Comparison of ENCODE assay signal across 6 cellular contexts in the genomic region with DNA sequence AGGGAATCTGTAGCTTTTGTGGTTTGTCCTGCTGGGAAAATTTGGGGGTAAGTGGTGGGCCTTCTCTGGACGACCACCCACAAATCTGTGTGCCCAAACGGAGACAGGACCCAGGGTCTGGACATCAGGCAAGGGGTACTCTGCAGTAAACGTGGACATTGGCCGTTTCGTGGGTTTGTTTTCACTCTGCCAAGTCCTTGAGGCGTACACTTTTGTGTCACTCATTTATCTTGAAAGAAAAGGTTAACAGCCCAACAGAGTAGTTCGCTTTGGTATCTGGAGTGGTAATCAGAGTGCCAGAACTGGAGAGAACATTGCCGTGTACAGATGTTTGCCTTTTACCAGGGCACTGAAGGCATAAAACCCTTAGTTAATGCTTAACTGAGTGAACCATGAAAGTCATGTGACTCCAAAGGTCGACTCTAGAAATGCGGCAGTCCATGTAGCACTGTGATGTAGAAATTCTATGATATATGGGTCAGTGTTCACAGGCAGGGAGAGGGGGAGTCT. TPM values are rescaled to one million over a fixed set of nuclear protein-coding genes. Genes with fewer than 3 reads are reported as not detected.
DNase-seq lines count a peak whose midpoint lies in the region; ATAC-seq lines count a peak whose summit lies in the region.

No MANE protein-coding gene starts in this region.

- no peak for ATAC-seq in GM19035 (IDR thresholded peaks at IDR 0.05; ENCODE audit: unreplicated experiment)

- intact Hi-C loops in activated T-helper 2 cell treated with anti-CD3 and anti-CD28 coated beads, Interferon-gamma antibody, Interleukin-2, Interleukin-4, amounts not matched to agents 10 μg/mL and 5 μg/mL and 100 μg/mL, durations not matched to agents 14 hours and 24 hours and 36 hours (cut with micrococcal nuclease): loop anchor here (2.0 to 5.0 kb wide), 4 partner anchors 42 to 197 kb away; partner anchors contain the start of genes CLUAP1, TIGD7, ZNF263 and ZNF75A

- H3K27me3 Mint-ChIP-seq in activated T-helper 2 cell treated with anti-CD3 and anti-CD28 coated beads, Interferon-gamma antibody, Interleukin-2, Interleukin-4, amounts not matched to agents 10 μg/mL and 5 μg/mL and 100 μg/mL, durations not matched to agents 14 hours and 24 hours and 36 hours (ENCODE audit: low read depth): no peaks in the 10 kb centered on the region

- H3K4me3 Mint-ChIP-seq in activated T-helper 2 cell treated with anti-CD3 and anti-CD28 coated beads, Interferon-gamma antibody, Interleukin-2, Interleukin-4, amounts not matched to agents 10 μg/mL and 5 μg/mL and 100 μg/mL, durations not matched to agents 14 hours and 24 hours and 36 hours (ENCODE audit: low read depth): peak overlapping the region; percentile 87

- peak overlapping the region; percentile 73 for H3K27ac Mint-ChIP-seq in activated T-helper 2 cell treated with anti-CD3 and anti-CD28 coated beads, Interferon-gamma antibody, Interleukin-2, Interleukin-4, amounts not matched to agents 10 μg/mL and 5 μg/mL and 100 μg/mL, durations not matched to agents 14 hours and 24 hours and 36 hours

- peaks cover 35% of the 10 kb centered on the region for H3K4me1 Mint-ChIP-seq in activated T-helper 2 cell treated with anti-CD3 and anti-CD28 coated beads, Interferon-gamma antibody, Interleukin-2, Interleukin-4, amounts not matched to agents 10 μg/mL and 5 μg/mL and 100 μg/mL, durations not matched to agents 14 hours and 24 hours and 36 hours (ENCODE audit: low read depth)

- H3K9me3 Mint-ChIP-seq in activated T-helper 2 cell treated with anti-CD3 and anti-CD28 coated beads, Interferon-gamma antibody, Interleukin-2, Interleukin-4, amounts not matched to agents 10 μg/mL and 5 μg/mL and 100 μg/mL, durations not matched to agents 14 hours and 24 hours and 36 hours: no peaks in the 10 kb centered on the region

- peaks cover 6% of the 10 kb centered on the region for H3K36me3 Mint-ChIP-seq in activated T-helper 2 cell treated with anti-CD3 and anti-CD28 coated beads, Interferon-gamma antibody, Interleukin-2, Interleukin-4, amounts not matched to agents 10 μg/mL and 5 μg/mL and 100 μg/mL, durations not matched to agents 14 hours and 24 hours and 36 hours (ENCODE audit: low read depth)

- DNase-seq in NOMO-1 (lab: John Stamatoyannopoulos, UW; ENCODE audit: unreplicated experiment in 2 of 2): peak; percentile 9 to 29
- no peak for DNase-seq in NOMO-1 treated with dmso at 0.1 percent for 144 hours (lab: John Stamatoyannopoulos, UW; ENCODE audit: unreplicated experiment)
- DNase-seq in activated T-helper 2 cell treated with anti-CD3 and anti-CD28 coated beads, Interferon-gamma antibody, Interleukin-2, Interleukin-4, amounts not matched to agents 10 μg/mL and 5 μg/mL and 100 μg/mL, durations not matched to agents 14 hours and 24 hours and 36 hours (ENCODE audit: low spot score): no peak
- DNase-seq in medulla oblongata (ENCODE audit: extremely low spot score): peak; percentile 32
- no peak for DNase-seq in hippocampal formation (lab: John Stamatoyannopoulos, UW)

RNA-seq across cellular contexts. Expression of gene NAA60, which starts 15.4 kb away (rescaled TPM):
- total RNA-seq in activated T-helper 2 cell treated with anti-CD3 and anti-CD28 coated beads, Interferon-gamma antibody, Interleukin-2, Interleukin-4, amounts not matched to agents 10 μg/mL and 5 μg/mL and 100 μg/mL, durations not matched to agents 14 hours and 24 hours and 36 hours: 31.0 and 36.2 TPM in 2 replicates

RNA-seq across cellular contexts. Expression of gene ZNF597, which starts 15.6 kb away (rescaled TPM):
- total RNA-seq in activated T-helper 2 cell treated with anti-CD3 and anti-CD28 coated beads, Interferon-gamma antibody, Interleukin-2, Interleukin-4, amounts not matched to agents 10 μg/mL and 5 μg/mL and 100 μg/mL, durations not matched to agents 14 hours and 24 hours and 36 hours: 1.8 and 1.9 TPM in 2 replicates

RNA-seq across cellular contexts. Expression of gene C16orf90, which starts 36.4 kb away (rescaled TPM):
- not detected in 2 replicates for total RNA-seq in activated T-helper 2 cell treated with anti-CD3 and anti-CD28 coated beads, Interferon-gamma antibody, Interleukin-2, Interleukin-4, amounts not matched to agents 10 μg/mL and 5 μg/mL and 100 μg/mL, durations not matched to agents 14 hours and 24 hours and 36 hours

RNA-seq across cellular contexts. Expression of gene CLUAP1, which starts 41.9 kb away (rescaled TPM):
- total RNA-seq in activated T-helper 2 cell treated with anti-CD3 and anti-CD28 coated beads, Interferon-gamma antibody, Interleukin-2, Interleukin-4, amounts not matched to agents 10 μg/mL and 5 μg/mL and 100 μg/mL, durations not matched to agents 14 hours and 24 hours and 36 hours: 13.7 and 19.9 TPM in 2 replicates

RNA-seq across cellular contexts. Expression of gene ZNF174, which starts 57.9 kb away (rescaled TPM):
- 9.2 and 11.1 TPM in 2 replicates for total RNA-seq in activated T-helper 2 cell treated with anti-CD3 and anti-CD28 coated beads, Interferon-gamma antibody, Interleukin-2, Interleukin-4, amounts not matched to agents 10 μg/mL and 5 μg/mL and 100 μg/mL, durations not matched to agents 14 hours and 24 hours and 36 hours

Comparison
In these comparisons a context has a peak if more than half of its experiments do, and no peak if none do; other contexts are left out.
1. DNase-seq: peak in NOMO-1 (2 of 2) and medulla oblongata (single experiment); none in NOMO-1 treated with dmso at 0.1 percent for 144 hours (single experiment), activated T-helper 2 cell treated with anti-CD3 and anti-CD28 coated beads, Interferon-gamma antibody, Interleukin-2, Interleukin-4, amounts not matched to agents 10 μg/mL and 5 μg/mL and 100 μg/mL, durations not matched to agents 14 hours and 24 hours and 36 hours (single experiment) and hippocampal formation (0 of 2).